Comparison of ENCODE assay signal across 30 cellular contexts in genomic region chr4:35802644-35803043, GRCh38.
"Had no signal": no experiment of that assay in that cellular context is flagged by ENCODE, and none has a peak within 500 bp of the region (broad histone marks: within the 10 kb centered on the region; RNA-seq: fewer than 3 reads in every experiment).

No MANE protein-coding gene starts in this region.

- H3K9ac ChIP-seq: parathyroid adenoma had no signal

- DNase-seq: hypothalamus; immature natural killer cell; kidney; left colon; lower lobe of right lung; mammary epithelial cell; mesendoderm; mucosa of descending colon; naive thymus-derived CD4-positive, alpha-beta T cell; occipital lobe; right lobe of liver; stimulated activated CD4-positive, alpha-beta T cell treated with anti-CD3 and anti-CD28 coated beads, Interleukin-12 subunit alpha, Interleukin-12 subunit beta, amount 100 ng/mL, for 4 hours; stimulated activated CD4-positive, alpha-beta T cell treated with anti-CD3 and anti-CD28 coated beads, Interleukin-15, amount 100 ng/mL, for 24 hours; stimulated activated CD4-positive, alpha-beta T cell treated with anti-CD3 and anti-CD28 coated beads, Interleukin-2, amount 100 ng/mL, for 24 hours; stimulated activated CD4-positive, alpha-beta T cell treated with anti-CD3 and anti-CD28 coated beads, Interleukin-4, amount 100 ng/mL, for 1 hour; stimulated activated naive CD4-positive, alpha-beta T cell treated with Interleukin-2 at 50 U/mL for 16 hours; stimulated activated naive CD8-positive, alpha-beta T cell treated with anti-CD3 and anti-CD28 coated beads, Interleukin-15, amount 100 ng/mL, for 72 hours; substantia nigra; uterus had no signal

- H3K9me3 Mint-ChIP-seq: neural crest cell; stimulated activated naive CD8-positive, alpha-beta T cell treated with anti-CD3 and anti-CD28 coated beads, Interleukin-15, amount 100 ng/mL, for 72 hours; type B pancreatic cell had no signal

- H3K9me3 ChIP-seq: lower lobe of right lung, neutrophil, right atrium auricular region, right lobe of liver, uterus had no signal

- H3K27ac ChIP-seq: left lung, lower lobe of right lung, neutrophil, parathyroid adenoma, right atrium auricular region, right lobe of liver, tibial nerve, uterus had no signal

- H3K4me1 Mint-ChIP-seq: naive thymus-derived CD4-positive, alpha-beta T cell; nephron; neural crest cell had no signal

- H3K27me3 ChIP-seq: left lung, neutrophil, right atrium auricular region, right lobe of liver, tibial nerve, uterus had no signal

- H2AFZ ChIP-seq: parathyroid adenoma had no signal

- H3K27me3 Mint-ChIP-seq: naive thymus-derived CD4-positive, alpha-beta T cell; stimulated activated naive CD8-positive, alpha-beta T cell treated with anti-CD3 and anti-CD28 coated beads, Interleukin-15, amount 100 ng/mL, for 72 hours; type B pancreatic cell had no signal

- ATAC-seq: left colon; left lung; mucosa of descending colon; naive thymus-derived CD4-positive, alpha-beta T cell; stimulated activated naive CD8-positive, alpha-beta T cell treated with anti-CD3 and anti-CD28 coated beads, Interleukin-15, amount 100 ng/mL, for 72 hours had no signal

- H3K4me1 ChIP-seq: left lung, lower lobe of right lung, parathyroid adenoma, right atrium auricular region, right lobe of liver, tibial nerve, uterus had no signal

- H3K4me3 ChIP-seq: left lung, lower lobe of right lung, mucosa of descending colon, right atrium auricular region, right lobe of liver, smooth muscle cell, tibial nerve, uterus had no signal

- H3K79me2 ChIP-seq: parathyroid adenoma had no signal

- H3K4me2 ChIP-seq: smooth muscle cell had no signal

- H3K4me3 Mint-ChIP-seq: mesothelial cell of epicardium; naive thymus-derived CD4-positive, alpha-beta T cell; nephron; neural crest cell; stimulated activated naive CD8-positive, alpha-beta T cell treated with anti-CD3 and anti-CD28 coated beads, Interleukin-15, amount 100 ng/mL, for 72 hours; type B pancreatic cell had no signal

- H3K36me3 ChIP-seq: left lung, lower lobe of right lung, neutrophil, right atrium auricular region, right lobe of liver, tibial nerve, uterus had no signal

- H3K36me3 Mint-ChIP-seq: mesothelial cell of epicardium; naive thymus-derived CD4-positive, alpha-beta T cell; type B pancreatic cell had no signal

- H3K27ac Mint-ChIP-seq: immature natural killer cell; mesothelial cell of epicardium; naive thymus-derived CD4-positive, alpha-beta T cell; nephron; progenitor cell of endocrine pancreas; stimulated activated naive CD8-positive, alpha-beta T cell treated with anti-CD3 and anti-CD28 coated beads, Interleukin-15, amount 100 ng/mL, for 72 hours; type B pancreatic cell had no signal
